In the genomic region with DNA sequence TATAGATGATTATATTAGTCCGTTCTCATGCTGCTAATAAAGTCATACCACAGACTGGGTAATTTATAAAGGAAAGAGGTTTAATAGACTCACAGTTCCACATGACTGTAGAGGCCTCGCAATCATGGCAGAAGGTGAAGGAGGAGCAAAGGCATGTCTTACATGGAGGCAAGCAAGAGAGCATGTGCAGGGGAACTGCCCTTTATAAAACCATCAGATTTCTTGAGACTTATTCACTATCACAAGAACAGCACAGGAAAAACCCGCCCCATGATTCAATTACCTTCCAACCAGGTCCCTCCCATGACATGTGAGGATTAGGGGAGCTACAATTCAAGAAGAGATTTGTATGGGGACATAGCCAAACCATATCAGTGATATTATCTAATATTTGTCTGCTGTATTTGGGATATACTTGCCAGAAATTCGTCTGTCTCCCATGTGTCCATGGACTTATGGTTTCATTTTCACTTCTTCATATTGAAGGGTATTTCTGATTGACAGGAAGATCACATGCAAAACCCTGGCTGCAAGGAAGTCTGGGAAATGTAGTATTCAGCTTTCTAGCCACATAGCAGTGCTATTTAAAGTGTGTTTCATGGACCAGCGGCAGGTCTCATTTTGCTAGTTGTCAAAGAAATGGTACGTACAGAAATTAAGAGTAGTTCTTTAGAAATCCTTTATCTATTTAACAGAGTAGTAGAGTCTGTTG, we compare ENCODE assay signal across 1 cellular context.
TF ChIP-seq lines count a peak whose summit lies in the region.

No MANE protein-coding gene starts in this region.

TF ChIP-seq in HepG2, 621 proteins besides CTCF, POLR2A, EP300 and RAD21 (continued from another document):
- TF ChIP-seq, protein P1, sequence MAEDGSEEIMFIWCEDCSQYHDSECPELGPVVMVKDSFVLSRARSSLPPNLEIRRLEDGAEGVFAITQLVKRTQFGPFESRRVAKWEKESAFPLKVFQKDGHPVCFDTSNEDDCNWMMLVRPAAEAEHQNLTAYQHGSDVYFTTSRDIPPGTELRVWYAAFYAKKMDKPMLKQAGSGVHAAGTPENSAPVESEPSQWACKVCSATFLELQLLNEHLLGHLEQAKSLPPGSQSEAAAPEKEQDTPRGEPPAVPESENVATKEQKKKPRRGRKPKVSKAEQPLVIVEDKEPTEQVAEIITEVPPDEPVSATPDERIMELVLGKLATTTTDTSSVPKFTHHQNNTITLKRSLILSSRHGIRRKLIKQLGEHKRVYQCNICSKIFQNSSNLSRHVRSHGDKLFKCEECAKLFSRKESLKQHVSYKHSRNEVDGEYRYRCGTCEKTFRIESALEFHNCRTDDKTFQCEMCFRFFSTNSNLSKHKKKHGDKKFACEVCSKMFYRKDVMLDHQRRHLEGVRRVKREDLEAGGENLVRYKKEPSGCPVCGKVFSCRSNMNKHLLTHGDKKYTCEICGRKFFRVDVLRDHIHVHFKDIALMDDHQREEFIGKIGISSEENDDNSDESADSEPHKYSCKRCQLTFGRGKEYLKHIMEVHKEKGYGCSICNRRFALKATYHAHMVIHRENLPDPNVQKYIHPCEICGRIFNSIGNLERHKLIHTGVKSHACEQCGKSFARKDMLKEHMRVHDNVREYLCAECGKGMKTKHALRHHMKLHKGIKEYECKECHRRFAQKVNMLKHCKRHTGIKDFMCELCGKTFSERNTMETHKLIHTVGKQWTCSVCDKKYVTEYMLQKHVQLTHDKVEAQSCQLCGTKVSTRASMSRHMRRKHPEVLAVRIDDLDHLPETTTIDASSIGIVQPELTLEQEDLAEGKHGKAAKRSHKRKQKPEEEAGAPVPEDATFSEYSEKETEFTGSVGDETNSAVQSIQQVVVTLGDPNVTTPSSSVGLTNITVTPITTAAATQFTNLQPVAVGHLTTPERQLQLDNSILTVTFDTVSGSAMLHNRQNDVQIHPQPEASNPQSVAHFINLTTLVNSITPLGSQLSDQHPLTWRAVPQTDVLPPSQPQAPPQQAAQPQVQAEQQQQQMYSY (CRISPR knock-in tag; IDR thresholded peaks at IDR 0.05): no peak
